In the genomic region with DNA sequence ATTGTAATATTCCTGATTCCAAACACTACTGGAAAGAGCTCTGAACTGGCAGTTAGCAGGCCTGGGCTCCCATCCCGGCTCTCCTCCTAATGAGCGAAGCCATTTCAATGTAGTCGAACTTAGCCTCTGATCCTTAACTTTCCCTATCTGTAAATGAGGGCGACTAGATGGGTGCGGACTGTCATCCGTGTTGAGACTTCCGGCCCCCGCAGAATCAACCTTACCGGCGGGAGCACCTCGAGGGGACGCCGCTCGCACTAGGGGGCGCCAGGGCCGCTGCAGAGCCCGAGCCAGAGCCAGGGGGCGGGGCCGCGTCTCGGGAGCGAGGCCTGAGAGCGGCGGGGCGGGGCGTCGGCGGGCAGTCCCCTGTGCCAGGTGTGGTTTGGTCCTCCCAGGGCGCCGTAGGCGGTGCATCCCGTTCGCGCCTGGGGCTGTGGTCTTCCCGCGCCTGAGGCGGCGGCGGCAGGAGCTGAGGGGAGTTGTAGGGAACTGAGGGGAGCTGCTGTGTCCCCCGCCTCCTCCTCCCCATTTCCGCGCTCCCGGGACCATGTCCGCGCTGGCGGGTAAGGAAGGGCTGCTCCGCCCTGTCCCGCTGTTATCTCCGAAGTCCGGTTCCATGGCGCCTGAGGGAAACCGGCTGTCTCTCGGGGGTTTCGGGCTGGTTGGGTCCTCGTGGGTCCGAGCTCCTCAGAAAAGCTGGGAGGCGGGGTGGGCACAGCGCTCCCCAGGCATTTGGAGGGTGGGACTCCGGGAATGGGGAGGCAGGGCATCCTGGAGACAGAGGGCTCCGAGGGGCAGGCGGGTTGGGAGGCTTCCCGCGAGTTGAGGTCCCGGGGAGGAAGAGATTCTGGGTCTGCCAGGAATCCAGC, we compare ENCODE assay signal across 1 cellular context.
TF ChIP-seq lines count a peak whose summit lies in the region.

A gene (plus strand): TSS at position 437 of the 869 bp plus-strand sequence. CDS start 111 bp downstream, at position 548.

TF ChIP-seq in GM12878, 131 proteins besides CTCF, POLR2A, EP300 and RAD21 (continued from another document):
- TF ChIP-seq, protein P1, sequence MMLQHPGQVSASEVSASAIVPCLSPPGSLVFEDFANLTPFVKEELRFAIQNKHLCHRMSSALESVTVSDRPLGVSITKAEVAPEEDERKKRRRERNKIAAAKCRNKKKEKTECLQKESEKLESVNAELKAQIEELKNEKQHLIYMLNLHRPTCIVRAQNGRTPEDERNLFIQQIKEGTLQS (IDR thresholded peaks at IDR 0.05; ENCODE audit: borderline replicate concordance, extremely low read depth, low read depth, low read length): no peak
- TF ChIP-seq, protein P2, sequence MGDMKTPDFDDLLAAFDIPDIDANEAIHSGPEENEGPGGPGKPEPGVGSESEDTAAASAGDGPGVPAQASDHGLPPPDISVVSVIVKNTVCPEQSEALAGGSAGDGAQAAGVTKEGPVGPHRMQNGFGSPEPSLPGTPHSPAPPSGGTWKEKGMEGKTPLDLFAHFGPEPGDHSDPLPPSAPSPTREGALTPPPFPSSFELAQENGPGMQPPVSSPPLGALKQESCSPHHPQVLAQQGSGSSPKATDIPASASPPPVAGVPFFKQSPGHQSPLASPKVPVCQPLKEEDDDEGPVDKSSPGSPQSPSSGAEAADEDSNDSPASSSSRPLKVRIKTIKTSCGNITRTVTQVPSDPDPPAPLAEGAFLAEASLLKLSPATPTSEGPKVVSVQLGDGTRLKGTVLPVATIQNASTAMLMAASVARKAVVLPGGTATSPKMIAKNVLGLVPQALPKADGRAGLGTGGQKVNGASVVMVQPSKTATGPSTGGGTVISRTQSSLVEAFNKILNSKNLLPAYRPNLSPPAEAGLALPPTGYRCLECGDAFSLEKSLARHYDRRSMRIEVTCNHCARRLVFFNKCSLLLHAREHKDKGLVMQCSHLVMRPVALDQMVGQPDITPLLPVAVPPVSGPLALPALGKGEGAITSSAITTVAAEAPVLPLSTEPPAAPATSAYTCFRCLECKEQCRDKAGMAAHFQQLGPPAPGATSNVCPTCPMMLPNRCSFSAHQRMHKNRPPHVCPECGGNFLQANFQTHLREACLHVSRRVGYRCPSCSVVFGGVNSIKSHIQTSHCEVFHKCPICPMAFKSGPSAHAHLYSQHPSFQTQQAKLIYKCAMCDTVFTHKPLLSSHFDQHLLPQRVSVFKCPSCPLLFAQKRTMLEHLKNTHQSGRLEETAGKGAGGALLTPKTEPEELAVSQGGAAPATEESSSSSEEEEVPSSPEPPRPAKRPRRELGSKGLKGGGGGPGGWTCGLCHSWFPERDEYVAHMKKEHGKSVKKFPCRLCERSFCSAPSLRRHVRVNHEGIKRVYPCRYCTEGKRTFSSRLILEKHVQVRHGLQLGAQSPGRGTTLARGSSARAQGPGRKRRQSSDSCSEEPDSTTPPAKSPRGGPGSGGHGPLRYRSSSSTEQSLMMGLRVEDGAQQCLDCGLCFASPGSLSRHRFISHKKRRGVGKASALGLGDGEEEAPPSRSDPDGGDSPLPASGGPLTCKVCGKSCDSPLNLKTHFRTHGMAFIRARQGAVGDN (IDR thresholded peaks at IDR 0.05): peak; percentile 37; the same call in 1 of the 2 replicates
- peak; percentile 54; the same call in 1 of the 2 replicates for TF ChIP-seq GATAD2B (conservative IDR thresholded peaks at IDR 0.05; ENCODE audit: low read depth)
- no peak; the same call in 1 of the 2 replicates for TF ChIP-seq PML (IDR thresholded peaks at IDR 0.05; ENCODE audit: low read length)
- TF ChIP-seq HDAC6 (IDR thresholded peaks at IDR 0.05; ENCODE audit: unreplicated experiment): no peak
- no peak for TF ChIP-seq ETV6 (conservative IDR thresholded peaks at IDR 0.05 in 1 of 2, IDR thresholded peaks at IDR 0.05 in 1 of 2; ENCODE audit: borderline replicate concordance in 1 of 2, low read depth in 1 of 2)
- TF ChIP-seq RCOR1 (conservative IDR thresholded peaks at IDR 0.05; ENCODE audit: low read depth, low read length): no peak
- no peak for TF ChIP-seq MYC (IDR thresholded peaks at IDR 0.05; ENCODE audit: insufficient read depth, insufficient read length, insufficient replicate concordance, low read length, severe bottlenecking)
- TF ChIP-seq MTA2 (IDR thresholded peaks at IDR 0.05; ENCODE audit: low read depth): no peak
- TF ChIP-seq, protein P3, sequence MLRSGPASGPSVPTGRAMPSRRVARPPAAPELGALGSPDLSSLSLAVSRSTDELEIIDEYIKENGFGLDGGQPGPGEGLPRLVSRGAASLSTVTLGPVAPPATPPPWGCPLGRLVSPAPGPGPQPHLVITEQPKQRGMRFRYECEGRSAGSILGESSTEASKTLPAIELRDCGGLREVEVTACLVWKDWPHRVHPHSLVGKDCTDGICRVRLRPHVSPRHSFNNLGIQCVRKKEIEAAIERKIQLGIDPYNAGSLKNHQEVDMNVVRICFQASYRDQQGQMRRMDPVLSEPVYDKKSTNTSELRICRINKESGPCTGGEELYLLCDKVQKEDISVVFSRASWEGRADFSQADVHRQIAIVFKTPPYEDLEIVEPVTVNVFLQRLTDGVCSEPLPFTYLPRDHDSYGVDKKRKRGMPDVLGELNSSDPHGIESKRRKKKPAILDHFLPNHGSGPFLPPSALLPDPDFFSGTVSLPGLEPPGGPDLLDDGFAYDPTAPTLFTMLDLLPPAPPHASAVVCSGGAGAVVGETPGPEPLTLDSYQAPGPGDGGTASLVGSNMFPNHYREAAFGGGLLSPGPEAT (IDR thresholded peaks at IDR 0.05; ENCODE audit: low read depth): peak; percentile 62
- TF ChIP-seq, protein P4, sequence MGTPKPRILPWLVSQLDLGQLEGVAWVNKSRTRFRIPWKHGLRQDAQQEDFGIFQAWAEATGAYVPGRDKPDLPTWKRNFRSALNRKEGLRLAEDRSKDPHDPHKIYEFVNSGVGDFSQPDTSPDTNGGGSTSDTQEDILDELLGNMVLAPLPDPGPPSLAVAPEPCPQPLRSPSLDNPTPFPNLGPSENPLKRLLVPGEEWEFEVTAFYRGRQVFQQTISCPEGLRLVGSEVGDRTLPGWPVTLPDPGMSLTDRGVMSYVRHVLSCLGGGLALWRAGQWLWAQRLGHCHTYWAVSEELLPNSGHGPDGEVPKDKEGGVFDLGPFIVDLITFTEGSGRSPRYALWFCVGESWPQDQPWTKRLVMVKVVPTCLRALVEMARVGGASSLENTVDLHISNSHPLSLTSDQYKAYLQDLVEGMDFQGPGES (IDR thresholded peaks at IDR 0.05): no peak
- TF ChIP-seq KAT2A (conservative IDR thresholded peaks at IDR 0.05; ENCODE audit: control insufficient read depth, low read depth, low read length): no peak
- TF ChIP-seq SIX5 (IDR thresholded peaks at IDR 0.05; ENCODE audit: low read depth, low read length, severe bottlenecking): no peak
- TF ChIP-seq HDGF (IDR thresholded peaks at IDR 0.05): peak; percentile 68; the same call in 1 of the 2 replicates
- TF ChIP-seq MEF2A (IDR thresholded peaks at IDR 0.05; ENCODE audit: insufficient read depth, low read depth, low read length): 0 out of 2 replicates have a peak, but pooled peaks have one; percentile 42
- peak; percentile 95 for TF ChIP-seq TCF3 (IDR thresholded peaks at IDR 0.05; ENCODE audit: borderline replicate concordance, insufficient read depth, low read depth, low read length)
- peak; percentile 66; the same call in 1 of the 2 replicates for TF ChIP-seq POLR2AphosphoS2 (IDR thresholded peaks at IDR 0.05; ENCODE audit: low read depth, low read length)
- no peak for TF ChIP-seq EZH2 (IDR thresholded peaks at IDR 0.05; ENCODE audit: borderline replicate concordance, control insufficient read depth, low read depth, low read length)
- no peak for TF ChIP-seq TCF7 (IDR thresholded peaks at IDR 0.05; ENCODE audit: borderline replicate concordance)
- TF ChIP-seq POU2F2 (IDR thresholded peaks at IDR 0.05; ENCODE audit: borderline replicate concordance, low read depth, low read length): peak; percentile 52; the same call in 1 of the 3 replicates
- TF ChIP-seq CBFB (IDR thresholded peaks at IDR 0.05; ENCODE audit: low read depth): peak; percentile 57
- TF ChIP-seq KLF5 (IDR thresholded peaks at IDR 0.05; ENCODE audit: partially characterized antibody): no peak
- TF ChIP-seq SUZ12 (IDR thresholded peaks at IDR 0.05; ENCODE audit: unreplicated experiment): no peak
- TF ChIP-seq CBX3 (IDR thresholded peaks at IDR 0.05; ENCODE audit: borderline replicate concordance, low read depth): no peak
- TF ChIP-seq NRF1 (conservative IDR thresholded peaks at IDR 0.05; ENCODE audit: low read depth, low read length): no peak
- TF ChIP-seq SMC3 (IDR thresholded peaks at IDR 0.05; ENCODE audit: borderline replicate concordance, low read length): peak; percentile 83; the same call in 1 of the 2 replicates
- no peak for TF ChIP-seq RELA (IDR thresholded peaks at IDR 0.05; ENCODE audit: borderline replicate concordance, partially characterized antibody)
- TF ChIP-seq, protein P5, sequence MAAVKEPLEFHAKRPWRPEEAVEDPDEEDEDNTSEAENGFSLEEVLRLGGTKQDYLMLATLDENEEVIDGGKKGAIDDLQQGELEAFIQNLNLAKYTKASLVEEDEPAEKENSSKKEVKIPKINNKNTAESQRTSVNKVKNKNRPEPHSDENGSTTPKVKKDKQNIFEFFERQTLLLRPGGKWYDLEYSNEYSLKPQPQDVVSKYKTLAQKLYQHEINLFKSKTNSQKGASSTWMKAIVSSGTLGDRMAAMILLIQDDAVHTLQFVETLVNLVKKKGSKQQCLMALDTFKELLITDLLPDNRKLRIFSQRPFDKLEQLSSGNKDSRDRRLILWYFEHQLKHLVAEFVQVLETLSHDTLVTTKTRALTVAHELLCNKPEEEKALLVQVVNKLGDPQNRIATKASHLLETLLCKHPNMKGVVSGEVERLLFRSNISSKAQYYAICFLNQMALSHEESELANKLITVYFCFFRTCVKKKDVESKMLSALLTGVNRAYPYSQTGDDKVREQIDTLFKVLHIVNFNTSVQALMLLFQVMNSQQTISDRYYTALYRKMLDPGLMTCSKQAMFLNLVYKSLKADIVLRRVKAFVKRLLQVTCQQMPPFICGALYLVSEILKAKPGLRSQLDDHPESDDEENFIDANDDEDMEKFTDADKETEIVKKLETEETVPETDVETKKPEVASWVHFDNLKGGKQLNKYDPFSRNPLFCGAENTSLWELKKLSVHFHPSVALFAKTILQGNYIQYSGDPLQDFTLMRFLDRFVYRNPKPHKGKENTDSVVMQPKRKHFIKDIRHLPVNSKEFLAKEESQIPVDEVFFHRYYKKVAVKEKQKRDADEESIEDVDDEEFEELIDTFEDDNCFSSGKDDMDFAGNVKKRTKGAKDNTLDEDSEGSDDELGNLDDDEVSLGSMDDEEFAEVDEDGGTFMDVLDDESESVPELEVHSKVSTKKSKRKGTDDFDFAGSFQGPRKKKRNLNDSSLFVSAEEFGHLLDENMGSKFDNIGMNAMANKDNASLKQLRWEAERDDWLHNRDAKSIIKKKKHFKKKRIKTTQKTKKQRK (IDR thresholded peaks at IDR 0.05; ENCODE audit: low read depth, low read length): no peak
- TF ChIP-seq, protein P6, sequence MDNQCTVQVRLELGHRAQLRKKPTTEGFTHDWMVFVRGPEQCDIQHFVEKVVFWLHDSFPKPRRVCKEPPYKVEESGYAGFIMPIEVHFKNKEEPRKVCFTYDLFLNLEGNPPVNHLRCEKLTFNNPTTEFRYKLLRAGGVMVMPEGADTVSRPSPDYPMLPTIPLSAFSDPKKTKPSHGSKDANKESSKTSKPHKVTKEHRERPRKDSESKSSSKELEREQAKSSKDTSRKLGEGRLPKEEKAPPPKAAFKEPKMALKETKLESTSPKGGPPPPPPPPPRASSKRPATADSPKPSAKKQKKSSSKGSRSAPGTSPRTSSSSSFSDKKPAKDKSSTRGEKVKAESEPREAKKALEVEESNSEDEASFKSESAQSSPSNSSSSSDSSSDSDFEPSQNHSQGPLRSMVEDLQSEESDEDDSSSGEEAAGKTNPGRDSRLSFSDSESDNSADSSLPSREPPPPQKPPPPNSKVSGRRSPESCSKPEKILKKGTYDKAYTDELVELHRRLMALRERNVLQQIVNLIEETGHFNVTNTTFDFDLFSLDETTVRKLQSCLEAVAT (IDR thresholded peaks at IDR 0.05): no peak
- no peak for TF ChIP-seq TARDBP (IDR thresholded peaks at IDR 0.05; ENCODE audit: borderline replicate concordance)
- no peak for TF ChIP-seq RFX5 (IDR thresholded peaks at IDR 0.05; ENCODE audit: low read depth, low read length)
- TF ChIP-seq, protein P7, sequence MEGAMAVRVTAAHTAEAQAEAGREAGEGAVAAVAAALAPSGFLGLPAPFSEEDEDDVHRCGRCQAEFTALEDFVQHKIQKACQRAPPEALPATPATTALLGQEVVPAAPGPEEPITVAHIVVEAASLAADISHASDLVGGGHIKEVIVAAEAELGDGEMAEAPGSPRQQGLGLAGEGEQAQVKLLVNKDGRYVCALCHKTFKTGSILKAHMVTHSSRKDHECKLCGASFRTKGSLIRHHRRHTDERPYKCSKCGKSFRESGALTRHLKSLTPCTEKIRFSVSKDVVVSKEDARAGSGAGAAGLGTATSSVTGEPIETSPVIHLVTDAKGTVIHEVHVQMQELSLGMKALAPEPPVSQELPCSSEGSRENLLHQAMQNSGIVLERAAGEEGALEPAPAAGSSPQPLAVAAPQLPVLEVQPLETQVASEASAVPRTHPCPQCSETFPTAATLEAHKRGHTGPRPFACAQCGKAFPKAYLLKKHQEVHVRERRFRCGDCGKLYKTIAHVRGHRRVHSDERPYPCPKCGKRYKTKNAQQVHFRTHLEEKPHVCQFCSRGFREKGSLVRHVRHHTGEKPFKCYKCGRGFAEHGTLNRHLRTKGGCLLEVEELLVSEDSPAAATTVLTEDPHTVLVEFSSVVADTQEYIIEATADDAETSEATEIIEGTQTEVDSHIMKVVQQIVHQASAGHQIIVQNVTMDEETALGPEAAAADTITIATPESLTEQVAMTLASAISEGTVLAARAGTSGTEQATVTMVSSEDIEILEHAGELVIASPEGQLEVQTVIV (IDR thresholded peaks at IDR 0.05; ENCODE audit: borderline replicate concordance, partially characterized antibody): no peak
- no peak for TF ChIP-seq ZZZ3 (IDR thresholded peaks at IDR 0.05; ENCODE audit: control insufficient read depth, insufficient read length, low read depth)
- TF ChIP-seq STAT3 (IDR thresholded peaks at IDR 0.05; ENCODE audit: low read depth, low read length): no peak
- TF ChIP-seq ESRRA (IDR thresholded peaks at IDR 0.05; ENCODE audit: low read length): no peak
- TF ChIP-seq LARP7 (IDR thresholded peaks at IDR 0.05): peak; percentile 79
- no peak for TF ChIP-seq CHD2 (IDR thresholded peaks at IDR 0.05; ENCODE audit: borderline replicate concordance, low read depth, low read length)
- TF ChIP-seq PAX5 (IDR thresholded peaks at IDR 0.05; ENCODE audit: borderline replicate concordance, low read depth, low read length): peak; percentile 34; the same call in 1 of the 2 replicates
- peak; percentile 68; the same call in 1 of the 2 replicates for TF ChIP-seq DPF2 (IDR thresholded peaks at IDR 0.05)
- peak; percentile 70; the same call in 1 of the 2 replicates for TF ChIP-seq BACH1 (IDR thresholded peaks at IDR 0.05; ENCODE audit: borderline replicate concordance)
- no peak for TF ChIP-seq ZBED1 (IDR thresholded peaks at IDR 0.05; ENCODE audit: borderline replicate concordance)
- no peak for TF ChIP-seq BCL11A (IDR thresholded peaks at IDR 0.05; ENCODE audit: low read depth, low read length)
- TF ChIP-seq CHD1 (IDR thresholded peaks at IDR 0.05; ENCODE audit: low read depth, low read length): 0 out of 2 replicates have a peak, but pooled peaks have one; percentile 52
